ENCODE assay signal across 2 cellular contexts in the genomic region with DNA sequence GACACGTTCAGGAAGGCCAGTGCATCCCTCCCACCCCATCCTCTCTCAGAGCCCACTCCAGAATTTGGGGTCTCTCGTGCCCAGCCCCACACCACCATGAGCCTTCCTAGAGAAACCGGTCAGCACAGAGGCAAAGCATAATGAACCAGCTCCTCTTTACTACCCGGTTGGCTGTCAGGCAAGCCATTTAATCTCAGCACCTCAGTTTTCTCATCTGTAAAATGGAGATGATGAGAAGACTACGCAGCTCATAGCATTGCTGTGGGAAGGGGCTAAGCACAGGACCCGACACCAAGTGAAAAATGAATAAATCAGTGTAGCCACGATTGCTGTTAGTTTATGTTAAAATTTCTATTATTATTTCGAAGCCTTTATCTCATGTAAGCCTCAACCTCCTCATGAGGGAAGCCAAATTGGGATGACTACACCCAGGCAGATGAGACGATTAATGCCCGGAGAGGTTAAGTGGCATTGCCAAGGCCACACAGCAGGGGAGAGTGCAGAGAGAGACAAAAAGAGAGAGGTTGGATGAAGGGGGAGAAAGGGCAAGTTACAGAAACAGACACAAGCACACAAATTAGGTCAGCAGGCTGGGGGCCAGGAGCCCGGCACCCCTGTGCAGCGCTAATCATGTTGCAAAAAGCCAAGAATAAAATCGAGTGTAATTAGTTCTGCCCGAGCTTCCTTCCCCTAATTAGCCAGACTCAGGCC.
TF ChIP-seq lines count a peak whose summit lies in the region.

No MANE protein-coding gene starts in this region.

TF ChIP-seq in HepG2, 621 proteins besides CTCF, POLR2A, EP300 and RAD21 (continued from another document):
- TF ChIP-seq, protein P1, sequence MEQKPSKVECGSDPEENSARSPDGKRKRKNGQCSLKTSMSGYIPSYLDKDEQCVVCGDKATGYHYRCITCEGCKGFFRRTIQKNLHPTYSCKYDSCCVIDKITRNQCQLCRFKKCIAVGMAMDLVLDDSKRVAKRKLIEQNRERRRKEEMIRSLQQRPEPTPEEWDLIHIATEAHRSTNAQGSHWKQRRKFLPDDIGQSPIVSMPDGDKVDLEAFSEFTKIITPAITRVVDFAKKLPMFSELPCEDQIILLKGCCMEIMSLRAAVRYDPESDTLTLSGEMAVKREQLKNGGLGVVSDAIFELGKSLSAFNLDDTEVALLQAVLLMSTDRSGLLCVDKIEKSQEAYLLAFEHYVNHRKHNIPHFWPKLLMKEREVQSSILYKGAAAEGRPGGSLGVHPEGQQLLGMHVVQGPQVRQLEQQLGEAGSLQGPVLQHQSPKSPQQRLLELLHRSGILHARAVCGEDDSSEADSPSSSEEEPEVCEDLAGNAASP (CRISPR knock-in tag; IDR thresholded peaks at IDR 0.05; ENCODE audit: borderline replicate concordance), result no peak

TF ChIP-seq in SK-N-SH treated with all-trans-retinoic acid at 6 μM for 48 hours, 23 proteins besides CTCF, POLR2A, EP300 and RAD21 (continued from another document):
- TF ChIP-seq POU6F1 (CRISPR knock-in tag; IDR thresholded peaks at IDR 0.05; ENCODE audit: borderline replicate concordance, low read depth) (no peak), ZC3H10 (CRISPR knock-in tag; IDR thresholded peaks at IDR 0.05) (no peak), SNAI2 (CRISPR knock-in tag; IDR thresholded peaks at IDR 0.05) (no peak), GLIS3 (CRISPR knock-in tag; IDR thresholded peaks at IDR 0.05) (no peak), ZNF565 (CRISPR knock-in tag; conservative IDR thresholded peaks at IDR 0.05; ENCODE audit: low read depth) (no peak), TOX (CRISPR knock-in tag; IDR thresholded peaks at IDR 0.05; ENCODE audit: borderline replicate concordance) (no peak), ZNF8 (CRISPR knock-in tag; IDR thresholded peaks at IDR 0.05) (no peak), RARB (CRISPR knock-in tag; IDR thresholded peaks at IDR 0.05) (no peak), CSDC2 (CRISPR knock-in tag; IDR thresholded peaks at IDR 0.05) (no peak), BACH2 (CRISPR knock-in tag; IDR thresholded peaks at IDR 0.05; ENCODE audit: borderline replicate concordance) (no peak)
- TF ChIP-seq, protein P2, sequence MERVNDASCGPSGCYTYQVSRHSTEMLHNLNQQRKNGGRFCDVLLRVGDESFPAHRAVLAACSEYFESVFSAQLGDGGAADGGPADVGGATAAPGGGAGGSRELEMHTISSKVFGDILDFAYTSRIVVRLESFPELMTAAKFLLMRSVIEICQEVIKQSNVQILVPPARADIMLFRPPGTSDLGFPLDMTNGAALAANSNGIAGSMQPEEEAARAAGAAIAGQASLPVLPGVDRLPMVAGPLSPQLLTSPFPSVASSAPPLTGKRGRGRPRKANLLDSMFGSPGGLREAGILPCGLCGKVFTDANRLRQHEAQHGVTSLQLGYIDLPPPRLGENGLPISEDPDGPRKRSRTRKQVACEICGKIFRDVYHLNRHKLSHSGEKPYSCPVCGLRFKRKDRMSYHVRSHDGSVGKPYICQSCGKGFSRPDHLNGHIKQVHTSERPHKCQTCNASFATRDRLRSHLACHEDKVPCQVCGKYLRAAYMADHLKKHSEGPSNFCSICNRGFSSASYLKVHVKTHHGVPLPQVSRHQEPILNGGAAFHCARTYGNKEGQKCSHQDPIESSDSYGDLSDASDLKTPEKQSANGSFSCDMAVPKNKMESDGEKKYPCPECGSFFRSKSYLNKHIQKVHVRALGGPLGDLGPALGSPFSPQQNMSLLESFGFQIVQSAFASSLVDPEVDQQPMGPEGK (CRISPR knock-in tag; IDR thresholded peaks at IDR 0.05; ENCODE audit: borderline replicate concordance), result no peak
